ENCODE assay signal across 18 cellular contexts in the genomic region with DNA sequence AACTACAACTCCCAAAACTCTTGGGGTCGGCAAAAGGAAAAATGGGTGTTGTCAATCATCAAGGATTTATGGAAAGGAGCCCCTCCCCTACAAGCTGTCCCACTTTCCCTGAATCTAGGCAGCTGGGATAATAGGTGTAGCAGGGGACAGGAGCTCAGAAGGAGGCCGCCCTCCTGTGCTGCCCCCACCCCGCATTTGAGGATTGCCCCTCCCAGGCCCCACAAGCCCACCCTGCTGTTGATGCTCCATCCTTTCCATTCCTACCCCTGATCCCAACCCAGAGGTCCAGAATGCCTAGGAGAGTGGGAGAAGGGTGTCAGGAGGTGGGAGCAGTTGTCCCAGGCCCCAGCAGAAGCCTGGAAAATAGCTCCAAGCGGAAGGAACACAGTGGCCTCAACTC. TPM values are rescaled to one million over a fixed set of nuclear protein-coding genes. Genes with fewer than 3 reads are reported as not detected.
DNase-seq lines count a peak whose midpoint lies in the region; ATAC-seq and TF ChIP-seq lines count a peak whose summit lies in the region.
"Had no signal": no experiment of that assay in that cellular context is flagged by ENCODE, and none has a peak within 500 bp of the region (broad histone marks: within the 10 kb centered on the region; RNA-seq: fewer than 3 reads in every experiment).

No MANE protein-coding gene starts in this region.

- H3K27me3 ChIP-seq in CD4-positive, alpha-beta T cell (ENCODE audit: control insufficient read depth, insufficient read depth, low read length) = no peaks in the 10 kb centered on the region
- H3K27me3 ChIP-seq in lower lobe of right lung (ENCODE audit: low read depth) = no peaks in the 10 kb centered on the region
- H3K27me3 ChIP-seq: BE2C, stomach, uterus had no signal

- ATAC-seq in CD4-positive, alpha-beta T cell (ENCODE audit: poor library complexity) = no peak
- ATAC-seq in T-helper 17 cell = no peak
- no peak for ATAC-seq in lower lobe of right lung
- no peak for ATAC-seq in HG03520 (IDR thresholded peaks at IDR 0.05; ENCODE audit: unreplicated experiment)

- H3K27ac ChIP-seq in 22Rv1 (peak overlapping the region; percentile 92; the same call in 1 of the 2 replicates), lower lobe of right lung (no peak overlapping the region)
- no peak overlapping the region for H3K27ac ChIP-seq in CD4-positive, alpha-beta T cell (ENCODE audit: low read depth, low read length)

- H3K9me3 ChIP-seq in CD4-positive, alpha-beta T cell (ENCODE audit: control insufficient read depth, low read length) = no peaks in the 10 kb centered on the region
- no peaks in the 10 kb centered on the region for H3K9me3 ChIP-seq in T-helper 17 cell (ENCODE audit: control insufficient read depth, low read length, poor library complexity, severe bottlenecking)
- H3K9me3 ChIP-seq in lower lobe of right lung = no peaks in the 10 kb centered on the region
- H3K9me3 ChIP-seq: BE2C, stomach, uterus had no signal

- H3K27ac Mint-ChIP-seq in CD4-positive, alpha-beta T cell = peak overlapping the region; percentile 89
- peak overlapping the region; percentile 96 for H3K27ac Mint-ChIP-seq in T-helper 17 cell

- H3K9me3 Mint-ChIP-seq in CD4-positive, alpha-beta T cell = peaks cover 2% of the 10 kb centered on the region
- H3K9me3 Mint-ChIP-seq: activated naive CD8-positive, alpha-beta T cell treated with anti-CD3 and anti-CD28 coated beads, Interleukin-2, amount 10 ng/mL, durations not matched to agents 7 days and 5 days had no signal

- no peaks in the 10 kb centered on the region for H3K27me3 Mint-ChIP-seq in CD4-positive, alpha-beta T cell
- no peaks in the 10 kb centered on the region for H3K27me3 Mint-ChIP-seq in T-helper 17 cell
- H3K27me3 Mint-ChIP-seq: activated naive CD8-positive, alpha-beta T cell treated with anti-CD3 and anti-CD28 coated beads, Interleukin-2, amount 10 ng/mL, durations not matched to agents 7 days and 5 days had no signal

- H3K4me1 Mint-ChIP-seq in CD4-positive, alpha-beta T cell (ENCODE audit: low read depth) = peaks cover 56% of the 10 kb centered on the region
- peaks cover 35% of the 10 kb centered on the region for H3K4me1 Mint-ChIP-seq in T-helper 17 cell

- intact Hi-C loops in CD4-positive, alpha-beta T cell (cut with DNase I, micrococcal nuclease) = loop anchor here in 1 of 2 experiments (5.0 to 10.0 kb wide), 3 partner anchors 460 to 690 kb away; a partner anchor contains a TSS
- intact Hi-C loops in lower lobe of right lung (cut with DNase I) = no loop called here

- no peak overlapping the region for H3K4me3 ChIP-seq in lower lobe of right lung
- H3K4me3 ChIP-seq: GM23248, stomach, uterus had no signal

- POLR2A ChIA-PET in CD4-positive, alpha-beta T cell (lab: Charles Lee) = interaction anchor here (3.0 to 3.6 kb wide), 2 partner anchors 15 to 25 kb away, joined by 107 to 169 read pairs; a partner anchor contains a TSS

- CTCF ChIA-PET in CD4-positive, alpha-beta T cell (lab: Charles Lee) = interaction anchor here (0.8 to 6.3 kb wide), 2 partner anchors 15 to 24 kb away, joined by 4 to 62 read pairs; a partner anchor contains a TSS

- H3K4me1 ChIP-seq in lower lobe of right lung = peaks cover 49% of the 10 kb centered on the region

- H3K36me3 Mint-ChIP-seq in CD4-positive, alpha-beta T cell (ENCODE audit: low read depth) = peaks cover 62% of the 10 kb centered on the region
- H3K36me3 Mint-ChIP-seq in T-helper 17 cell (ENCODE audit: low read depth) = peaks cover 9% of the 10 kb centered on the region

- no peak for TF ChIP-seq CTCF in 22Rv1 (IDR thresholded peaks at IDR 0.05)
- TF ChIP-seq CTCF in CD4-positive, alpha-beta T cell (IDR thresholded peaks at IDR 0.05) = no peak
- no peak for TF ChIP-seq CTCF in lower lobe of right lung (IDR thresholded peaks at IDR 0.05)

- H3K4me3 Mint-ChIP-seq in CD4-positive, alpha-beta T cell = peak overlapping the region; percentile 30
- no peak overlapping the region for H3K4me3 Mint-ChIP-seq in T-helper 17 cell
- H3K4me3 Mint-ChIP-seq: activated naive CD8-positive, alpha-beta T cell treated with anti-CD3 and anti-CD28 coated beads, Interleukin-2, amount 10 ng/mL, durations not matched to agents 7 days and 5 days had no signal

- no peak for DNase-seq in CD4-positive, alpha-beta T cell
- DNase-seq in T-helper 17 cell (no peak), lower lobe of right lung (peak; percentile 15), dedifferentiated amniotic fluid mesenchymal stem cell (ENCODE audit: extremely low spot score) (no peak), T1000 (lab: John Stamatoyannopoulos, UW) (no peak)
- DNase-seq in stimulated activated CD4-positive, alpha-beta T cell treated with anti-CD3 and anti-CD28 coated beads, Interleukin-15, amount 100 ng/mL, for 24 hours = no peak
- DNase-seq: activated naive CD8-positive, alpha-beta T cell treated with anti-CD3 and anti-CD28 coated beads, Interleukin-2, amount 10 ng/mL, durations not matched to agents 7 days and 5 days; BE2C; GM23248; NCI-H1092 treated with DMSO at 0.1 percent for 48 hours; NCI-H2171 treated with DMSO at 0.1 percent for 48 hours; NK-92 treated with Interleukin-12 subunit alpha and Interleukin-12 subunit beta, amount 100 ng/mL, for 24 hours; occipital lobe; SIG-M5; stomach; uterus had no signal

- H3K36me3 ChIP-seq in lower lobe of right lung = peaks cover 39% of the 10 kb centered on the region
- H3K36me3 ChIP-seq: uterus had no signal

RNA-seq across cellular contexts. Expression of a gene that starts 1.9 kb away (rescaled TPM):
- total RNA-seq in CD4-positive, alpha-beta T cell = 10 to 100 TPM; 11.7 to 11.9 TPM
- total RNA-seq in T-helper 17 cell = 10 to 100 TPM; 18.7 to 25.1 TPM
- total RNA-seq in lower lobe of right lung = 43.7 TPM

RNA-seq across cellular contexts. Expression of a gene that starts 8.7 kb away (rescaled TPM):
- 10 to 100 TPM; 60.8 TPM for total RNA-seq in CD4-positive, alpha-beta T cell
- total RNA-seq in T-helper 17 cell = 100 to 1,000 TPM in 1 of 2 donors, 10 to 100 TPM in 1; 75.3 to 100 TPM
- 146 TPM for total RNA-seq in lower lobe of right lung

RNA-seq across cellular contexts. Expression of a gene that starts 14.2 kb away (rescaled TPM):
- total RNA-seq in CD4-positive, alpha-beta T cell = 10 to 100 TPM; 44.2 to 50.9 TPM
- total RNA-seq in T-helper 17 cell (10 to 100 TPM; 41.4 to 54.2 TPM), lower lobe of right lung (22.6 TPM)

RNA-seq across cellular contexts. Expression of a gene that starts 14.5 kb away (rescaled TPM):
- total RNA-seq in CD4-positive, alpha-beta T cell = 10 to 100 TPM; 10.6 to 12.0 TPM
- total RNA-seq in T-helper 17 cell (10 to 100 TPM; 13.1 to 21.6 TPM), lower lobe of right lung (41.0 TPM)

RNA-seq across cellular contexts. Expression of a gene that starts 24.5 kb away (rescaled TPM):
- total RNA-seq in CD4-positive, alpha-beta T cell = 10 to 100 TPM; 49.5 to 50.0 TPM
- 10 to 100 TPM; 51.0 to 82.4 TPM for total RNA-seq in T-helper 17 cell
- total RNA-seq in lower lobe of right lung = 51.9 TPM
